Comparison of ENCODE assay signal across 9 cellular contexts in genomic region chr19:11224429-11224828, GRCh38. TPM values are rescaled to one million over a fixed set of nuclear protein-coding genes. Genes with fewer than 3 reads are reported as not detected.
"Had no signal": no experiment of that assay in that cellular context is flagged by ENCODE, and none has a peak within 500 bp of the region (broad histone marks: within the 10 kb centered on the region; RNA-seq: fewer than 3 reads in every experiment).

No MANE protein-coding gene starts in this region.

- ATAC-seq: GM12878 had no signal

- FAIRE-seq: G401.6, GM12878, GM12891, GM12892, GM18507, GM19239 had no signal

- H3K4me3 ChIP-seq: GM12878 had no signal

- DNase-seq: GDM1, GF-D8 had no signal

RNA-seq across cellular contexts. Expression of gene ANGPTL8, which starts 15.0 kb away (rescaled TPM):
- total RNA-seq: G401, GM12878 had no signal
- polyA plus RNA-seq: GM12878 had no signal
